Comparison of ENCODE assay signal across 8 cellular contexts in genomic region chr14:61925043-61925442, GRCh38.
A peak's percentile ranks its signal among the peaks of the same experiment; 100 is the strongest.
DNase-seq lines count a peak whose midpoint lies in the region; ATAC-seq, FAIRE-seq and TF ChIP-seq lines count a peak whose summit lies in the region.

No MANE protein-coding gene starts in this region.

- no peaks in the 10 kb centered on the region for H3K27me3 ChIP-seq in upper lobe of right lung

- FAIRE-seq in H54 (lab: Jason Lieb, UNC): peak; percentile 11

- no TSS peak for BruUV-seq in Calu3 (replicated peaks; lab: Mats Ljungman, UMichigan)

- H3K27ac ChIP-seq in upper lobe of right lung: no peak overlapping the region

- H3K9me3 ChIP-seq in upper lobe of right lung: no peaks in the 10 kb centered on the region

- H3K4me3 ChIP-seq in upper lobe of right lung: no peak overlapping the region

- DNase-seq in Calu3: peak; percentile 49
- DNase-seq in H54 (ENCODE audit: insufficient read length, low spot score): no peak
- DNase-seq in SW480 (ENCODE audit: low spot score): peak; percentile 22
- peak in 1 of 2 donors; percentile 9 for DNase-seq in left colon
- DNase-seq in T-helper 1 cell: no peak
- no peak for DNase-seq in epidermal melanocyte (ENCODE audit: insufficient read length, low spot score)
- DNase-seq in UCSD-AML1 (lab: John Stamatoyannopoulos, UW; ENCODE audit: unreplicated experiment): no peak
- no peak for DNase-seq in upper lobe of right lung

- H3K36me3 ChIP-seq in upper lobe of right lung: no peaks in the 10 kb centered on the region

- intact Hi-C loops in Calu3 (cut with micrococcal nuclease; ENCODE audit: unreplicated experiment) (loop anchor here (1.0 to 10.0 kb wide), 3 partner anchors 67 to 202 kb away; no protein-coding TSS in a partner anchor), left colon (cut with DNase I, micrococcal nuclease) (no loop called here), upper lobe of right lung (cut with DNase I) (no loop called here)

- no peaks in the 10 kb centered on the region for H3K9me3 Mint-ChIP-seq in Calu3 (ENCODE audit: low read depth, unreplicated experiment)

- TF ChIP-seq CTCF in Calu3 (IDR thresholded peaks at IDR 0.05; ENCODE audit: unreplicated experiment) (no peak), upper lobe of right lung (IDR thresholded peaks at IDR 0.05) (no peak)

- H3K4me1 ChIP-seq in upper lobe of right lung: no peaks in the 10 kb centered on the region

- TF ChIP-seq POLR2A in H54 (IDR thresholded peaks at IDR 0.05; ENCODE audit: low read depth, low read length): no peak

- no peaks in the 10 kb centered on the region for H3K27me3 Mint-ChIP-seq in Calu3 (ENCODE audit: unreplicated experiment)

- H3K36me3 Mint-ChIP-seq in Calu3 (ENCODE audit: insufficient read depth, unreplicated experiment): peaks cover 9% of the 10 kb centered on the region

- no peak overlapping the region for H3K4me3 Mint-ChIP-seq in Calu3 (ENCODE audit: low read depth, unreplicated experiment)

- CTCF ChIA-PET in Calu3 (lab: Charles Lee): interaction anchor here (1.2 to 1.6 kb wide), 3 partner anchors 40 to 202 kb away, joined by 5 to 56 read pairs (median 13); no protein-coding TSS in a partner anchor

- H3K27ac Mint-ChIP-seq in Calu3 (ENCODE audit: unreplicated experiment): no peak overlapping the region

- H3K4me1 Mint-ChIP-seq in Calu3 (ENCODE audit: low read depth, unreplicated experiment): peaks cover 44% of the 10 kb centered on the region

- ATAC-seq in left colon (peak; percentile 39), upper lobe of right lung (no peak)

Comparison
In these comparisons a context has a peak if more than half of its experiments do, and no peak if none do; other contexts are left out.
1. DNase-seq: peak in Calu3 (single experiment) and SW480 (single experiment); none in H54 (single experiment), T-helper 1 cell (0 of 5), epidermal melanocyte (single experiment), UCSD-AML1 (single experiment) and upper lobe of right lung (single experiment).